In the genomic region with DNA sequence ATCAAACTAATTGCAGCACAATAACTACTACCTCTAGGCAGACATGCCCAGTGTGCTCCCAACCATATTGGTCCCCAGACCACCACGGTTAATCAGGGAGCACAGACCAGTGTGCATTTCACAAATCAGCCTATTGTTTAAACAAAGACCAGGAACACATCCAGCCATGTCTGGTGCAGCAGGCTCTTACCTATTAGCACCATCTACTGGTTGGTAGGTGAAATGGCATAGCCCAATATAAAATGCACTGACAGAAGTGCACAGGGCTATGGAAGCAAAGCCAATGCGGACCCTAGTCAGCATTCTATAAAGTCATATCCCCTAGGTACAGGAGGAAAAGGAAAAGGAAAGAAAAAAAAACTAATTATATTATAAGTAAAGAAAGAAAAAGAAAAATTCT, we compare ENCODE assay signal across 9 cellular contexts. TPM values are rescaled to one million over a fixed set of nuclear protein-coding genes. Genes with fewer than 3 reads are reported as not detected.
DNase-seq lines count a peak whose midpoint lies in the region; ATAC-seq and TF ChIP-seq lines count a peak whose summit lies in the region.
"Had no signal": no experiment of that assay in that cellular context is flagged by ENCODE, and none has a peak within 500 bp of the region (broad histone marks: within the 10 kb centered on the region; RNA-seq: fewer than 3 reads in every experiment).

No MANE protein-coding gene starts in this region.

- H3K4me1 Mint-ChIP-seq in activated CD4-positive, alpha-beta T cell treated with anti-CD3 and anti-CD28 coated beads, Interleukin-2, amount 10 ng/mL, durations not matched to agents 24 days and 14 days = no peaks in the 10 kb centered on the region
- H3K4me1 Mint-ChIP-seq in activated CD4-positive, alpha-beta T cell treated with anti-CD3 and anti-CD28 coated beads, Interleukin-2, amount 10 ng/mL, durations not matched to agents 7 days and 5 days = no peaks in the 10 kb centered on the region
- H3K4me1 Mint-ChIP-seq in progenitor cell of endocrine pancreas (ENCODE audit: low read depth) = peaks cover 2% of the 10 kb centered on the region
- no peaks in the 10 kb centered on the region for H3K4me1 Mint-ChIP-seq in activated T-helper 17 cell treated with anti-CD3 and anti-CD28 coated beads, Interleukin-2, amount 50 U/mL, for 72 hours
- H3K4me1 Mint-ChIP-seq: central memory CD8-positive, alpha-beta T cell had no signal

- H3K4me3 ChIP-seq in OCI-LY1 (ENCODE audit: low read depth, low read length, poor library complexity, severe bottlenecking) (no peak overlapping the region), epithelial cell of proximal tubule (ENCODE audit: low read depth, low read length) (no peak overlapping the region)

- H3K9me2 ChIP-seq in OCI-LY1 (ENCODE audit: low read depth, low read length) = no peaks in the 10 kb centered on the region

- H3K79me2 ChIP-seq in OCI-LY1 (ENCODE audit: insufficient read depth, low read length) = no peaks in the 10 kb centered on the region

- peak; percentile 59 for TF ChIP-seq CTCF in OCI-LY1 (IDR thresholded peaks at IDR 0.05; ENCODE audit: low read length)
- peak; percentile 71 for TF ChIP-seq CTCF in epithelial cell of proximal tubule (conservative IDR thresholded peaks at IDR 0.05; ENCODE audit: low read depth, low read length)
- TF ChIP-seq CTCF in progenitor cell of endocrine pancreas (IDR thresholded peaks at IDR 0.05; ENCODE audit: unreplicated experiment) = peak; percentile 72

- intact Hi-C loops in activated CD4-positive, alpha-beta T cell treated with anti-CD3 and anti-CD28 coated beads, Interleukin-2, amount 10 ng/mL, durations not matched to agents 24 days and 14 days (cut with micrococcal nuclease) = no loop called here

- no peaks in the 10 kb centered on the region for H4K20me1 ChIP-seq in OCI-LY1 (ENCODE audit: insufficient read depth, low read length)

- peak; percentile 54 for DNase-seq in activated CD4-positive, alpha-beta T cell treated with anti-CD3 and anti-CD28 coated beads, Interleukin-2, amount 10 ng/mL, durations not matched to agents 24 days and 14 days
- no peak for DNase-seq in activated CD4-positive, alpha-beta T cell treated with anti-CD3 and anti-CD28 coated beads, Interleukin-2, amount 10 ng/mL, durations not matched to agents 7 days and 5 days
- DNase-seq in HK-2 (ENCODE audit: unreplicated experiment) (peak; percentile 4), epithelial cell of proximal tubule (ENCODE audit: low read depth) (no peak), progenitor cell of endocrine pancreas (ENCODE audit: low spot score, unreplicated experiment) (no peak)

- no peak overlapping the region for H3K27ac ChIP-seq in OCI-LY1 (ENCODE audit: low read depth, low read length, poor library complexity, severe bottlenecking)

- H3K9me3 ChIP-seq in OCI-LY1 (ENCODE audit: low read length) = no peaks in the 10 kb centered on the region

- H3F3A ChIP-seq in OCI-LY1 (ENCODE audit: insufficient read depth, low read length) = no peaks in the 10 kb centered on the region

- H3K4me3 Mint-ChIP-seq in activated CD4-positive, alpha-beta T cell treated with anti-CD3 and anti-CD28 coated beads, Interleukin-2, amount 10 ng/mL, durations not matched to agents 24 days and 14 days = no peak overlapping the region
- H3K4me3 Mint-ChIP-seq in activated CD4-positive, alpha-beta T cell treated with anti-CD3 and anti-CD28 coated beads, Interleukin-2, amount 10 ng/mL, durations not matched to agents 7 days and 5 days = no peak overlapping the region
- no peak overlapping the region for H3K4me3 Mint-ChIP-seq in progenitor cell of endocrine pancreas (ENCODE audit: low read depth)
- H3K4me3 Mint-ChIP-seq in activated T-helper 17 cell treated with anti-CD3 and anti-CD28 coated beads, Interleukin-2, amount 50 U/mL, for 72 hours = no peak overlapping the region
- H3K4me3 Mint-ChIP-seq: central memory CD8-positive, alpha-beta T cell had no signal

- no peaks in the 10 kb centered on the region for H3K9me3 Mint-ChIP-seq in activated CD4-positive, alpha-beta T cell treated with anti-CD3 and anti-CD28 coated beads, Interleukin-2, amount 10 ng/mL, durations not matched to agents 24 days and 14 days
- H3K9me3 Mint-ChIP-seq in activated CD4-positive, alpha-beta T cell treated with anti-CD3 and anti-CD28 coated beads, Interleukin-2, amount 10 ng/mL, durations not matched to agents 7 days and 5 days = no peaks in the 10 kb centered on the region
- peaks cover 23% of the 10 kb centered on the region for H3K9me3 Mint-ChIP-seq in progenitor cell of endocrine pancreas (ENCODE audit: low read depth)
- H3K9me3 Mint-ChIP-seq in activated T-helper 17 cell treated with anti-CD3 and anti-CD28 coated beads, Interleukin-2, amount 50 U/mL, for 72 hours = no peaks in the 10 kb centered on the region
- H3K9me3 Mint-ChIP-seq: central memory CD8-positive, alpha-beta T cell had no signal

- H3K27ac Mint-ChIP-seq in activated CD4-positive, alpha-beta T cell treated with anti-CD3 and anti-CD28 coated beads, Interleukin-2, amount 10 ng/mL, durations not matched to agents 24 days and 14 days = no peak overlapping the region
- no peak overlapping the region for H3K27ac Mint-ChIP-seq in activated CD4-positive, alpha-beta T cell treated with anti-CD3 and anti-CD28 coated beads, Interleukin-2, amount 10 ng/mL, durations not matched to agents 7 days and 5 days
- H3K27ac Mint-ChIP-seq in progenitor cell of endocrine pancreas = no peak overlapping the region
- no peak overlapping the region for H3K27ac Mint-ChIP-seq in activated T-helper 17 cell treated with anti-CD3 and anti-CD28 coated beads, Interleukin-2, amount 50 U/mL, for 72 hours

- H2AFZ ChIP-seq in OCI-LY1 (ENCODE audit: low read length) = no peak overlapping the region

- H3K9ac ChIP-seq in OCI-LY1 (ENCODE audit: low read length) = no peak overlapping the region

- no peaks in the 10 kb centered on the region for H3K27me3 ChIP-seq in OCI-LY1 (ENCODE audit: insufficient read depth, low read length)

- H3K36me3 Mint-ChIP-seq in activated CD4-positive, alpha-beta T cell treated with anti-CD3 and anti-CD28 coated beads, Interleukin-2, amount 10 ng/mL, durations not matched to agents 24 days and 14 days (ENCODE audit: low read depth) = no peaks in the 10 kb centered on the region
- no peaks in the 10 kb centered on the region for H3K36me3 Mint-ChIP-seq in activated CD4-positive, alpha-beta T cell treated with anti-CD3 and anti-CD28 coated beads, Interleukin-2, amount 10 ng/mL, durations not matched to agents 7 days and 5 days (ENCODE audit: low read depth)
- peaks cover 1% of the 10 kb centered on the region for H3K36me3 Mint-ChIP-seq in progenitor cell of endocrine pancreas (ENCODE audit: insufficient read depth)
- no peaks in the 10 kb centered on the region for H3K36me3 Mint-ChIP-seq in activated T-helper 17 cell treated with anti-CD3 and anti-CD28 coated beads, Interleukin-2, amount 50 U/mL, for 72 hours (ENCODE audit: low read depth)

- POLR2A ChIA-PET in activated CD4-positive, alpha-beta T cell treated with anti-CD3 and anti-CD28 coated beads, Interleukin-2, amount 10 ng/mL, durations not matched to agents 7 days and 5 days (lab: Charles Lee) = no interaction called here

- no peaks in the 10 kb centered on the region for H3K36me3 ChIP-seq in OCI-LY1 (ENCODE audit: insufficient read depth, low read length)

- CTCF ChIA-PET in activated CD4-positive, alpha-beta T cell treated with anti-CD3 and anti-CD28 coated beads, Interleukin-2, amount 10 ng/mL, durations not matched to agents 7 days and 5 days (lab: Charles Lee) = no interaction called here

- H3K27me3 Mint-ChIP-seq in activated CD4-positive, alpha-beta T cell treated with anti-CD3 and anti-CD28 coated beads, Interleukin-2, amount 10 ng/mL, durations not matched to agents 24 days and 14 days = no peaks in the 10 kb centered on the region
- H3K27me3 Mint-ChIP-seq in activated CD4-positive, alpha-beta T cell treated with anti-CD3 and anti-CD28 coated beads, Interleukin-2, amount 10 ng/mL, durations not matched to agents 7 days and 5 days = no peaks in the 10 kb centered on the region
- no peaks in the 10 kb centered on the region for H3K27me3 Mint-ChIP-seq in progenitor cell of endocrine pancreas
- H3K27me3 Mint-ChIP-seq in activated T-helper 17 cell treated with anti-CD3 and anti-CD28 coated beads, Interleukin-2, amount 50 U/mL, for 72 hours = no peaks in the 10 kb centered on the region
- H3K27me3 Mint-ChIP-seq: central memory CD8-positive, alpha-beta T cell had no signal

- H3K4me2 ChIP-seq in OCI-LY1 (ENCODE audit: low read length) = no peak overlapping the region

- peak; percentile 100 for ATAC-seq in GM21529 (IDR thresholded peaks at IDR 0.05; ENCODE audit: unreplicated experiment)
- no peak for ATAC-seq in activated T-helper 17 cell treated with anti-CD3 and anti-CD28 coated beads, Interleukin-2, amount 50 U/mL, for 72 hours (replicated peaks)

- H3K4me1 ChIP-seq in OCI-LY1 (ENCODE audit: insufficient read depth, low read length, severe bottlenecking) = peaks cover 5% of the 10 kb centered on the region

RNA-seq across cellular contexts. Expression of gene CYLC1, which starts 15.5 kb away (rescaled TPM):
- total RNA-seq in activated CD4-positive, alpha-beta T cell treated with anti-CD3 and anti-CD28 coated beads, Interleukin-2, amount 10 ng/mL, durations not matched to agents 24 days and 14 days = not detected in 2 replicates
- total RNA-seq in activated CD4-positive, alpha-beta T cell treated with anti-CD3 and anti-CD28 coated beads, Interleukin-2, amount 10 ng/mL, durations not matched to agents 7 days and 5 days = not detected
- total RNA-seq in epithelial cell of proximal tubule = not detected in 2 replicates
- total RNA-seq in progenitor cell of endocrine pancreas = not detected in 2 replicates
- not detected for total RNA-seq in activated T-helper 17 cell treated with anti-CD3 and anti-CD28 coated beads, Interleukin-2, amount 50 U/mL, for 72 hours

Comparison
In these comparisons a context has a peak if more than half of its experiments do, and no peak if none do; other contexts are left out.
1. DNase-seq: peak in activated CD4-positive, alpha-beta T cell treated with anti-CD3 and anti-CD28 coated beads, Interleukin-2, amount 10 ng/mL, durations not matched to agents 24 days and 14 days (single experiment) and HK-2 (single experiment); none in activated CD4-positive, alpha-beta T cell treated with anti-CD3 and anti-CD28 coated beads, Interleukin-2, amount 10 ng/mL, durations not matched to agents 7 days and 5 days (single experiment), epithelial cell of proximal tubule (single experiment) and progenitor cell of endocrine pancreas (single experiment).
2. Peak in every context shown above with its lines, with median percentiles within 50 percentile points of each other: CTCF ChIP-seq.